Comparison of ENCODE assay signal across 9 cellular contexts in the genomic region with DNA sequence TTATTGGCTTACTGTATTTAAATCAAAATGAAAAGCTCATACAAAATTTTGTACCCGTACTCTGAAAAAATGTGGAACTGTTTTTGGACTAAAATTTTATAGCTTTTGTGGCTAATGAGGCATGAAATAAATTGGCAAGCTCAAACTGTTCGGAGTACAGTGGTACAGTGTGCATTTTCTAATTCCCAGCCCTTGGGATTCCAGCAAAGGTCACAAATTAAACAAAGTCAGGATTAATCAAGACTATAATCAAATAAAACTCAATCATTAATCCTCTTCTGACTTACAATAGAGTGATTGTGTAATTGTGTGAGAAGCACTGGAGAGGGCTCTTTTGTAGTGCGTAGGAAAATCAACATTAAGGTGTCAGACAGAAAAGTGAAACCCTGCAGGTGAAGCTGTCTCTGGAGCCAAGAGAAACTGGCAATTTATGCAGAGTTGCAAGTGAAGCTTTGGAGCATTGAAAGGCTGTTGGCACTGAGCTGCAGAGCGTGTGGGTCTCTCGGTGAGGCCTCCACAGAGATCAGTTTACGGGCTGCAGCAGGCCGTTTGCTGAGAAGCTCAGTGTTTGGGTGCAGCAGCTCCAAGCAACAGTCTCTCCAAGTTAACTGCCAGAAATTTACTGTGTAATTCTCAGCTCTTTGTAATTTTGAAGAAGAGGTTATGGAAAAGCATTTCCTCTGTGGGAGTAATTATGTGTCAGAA.
DNase-seq lines count a peak whose midpoint lies in the region; ATAC-seq and TF ChIP-seq lines count a peak whose summit lies in the region.
"Had no signal": no experiment of that assay in that cellular context is flagged by ENCODE, and none has a peak within 500 bp of the region (broad histone marks: within the 10 kb centered on the region; RNA-seq: fewer than 3 reads in every experiment).

No MANE protein-coding gene starts in this region.

- H3K27ac ChIP-seq in lower lobe of right lung, result peak overlapping the region; percentile 8

- H3K27ac Mint-ChIP-seq in Caco-2 (ENCODE audit: unreplicated experiment), result peak overlapping the region; percentile 63
- no peak overlapping the region for H3K27ac Mint-ChIP-seq in activated T-helper 1 cell treated with anti-CD3 and anti-CD28 coated beads, Interleukin-12 subunit alpha, Interleukin-12 subunit beta, Interleukin-2, Interleukin-4 antibody, amounts not matched to agents 30 ng/mL and 10 ng/mL and 1 ng/mL, durations not matched to agents 14 hours and 24 hours and 36 hours
- H3K27ac Mint-ChIP-seq: activated naive CD4-positive, alpha-beta T cell treated with anti-CD3 and anti-CD28 coated beads, Interleukin-2, amount 50 U/mL, for 24 hours had no signal

- peak; percentile 56 to 60 for ATAC-seq in lower lobe of right lung

- H3K4me3 ChIP-seq in Caco-2 (ENCODE audit: low read depth, low read length) (no peak overlapping the region), cardiac fibroblast (replicated peaks in 1 of 2; ENCODE audit: low read depth in 2 of 2, low read length in 2 of 2) (no peak overlapping the region), lower lobe of right lung (no peak overlapping the region)

- intact Hi-C loops in Caco-2 (cut with micrococcal nuclease; ENCODE audit: unreplicated experiment), result no loop called here
- intact Hi-C loops in lower lobe of right lung (cut with DNase I), result no loop called here
- intact Hi-C loops in activated T-helper 1 cell treated with anti-CD3 and anti-CD28 coated beads, Interleukin-12 subunit alpha, Interleukin-12 subunit beta, Interleukin-2, Interleukin-4 antibody, amounts not matched to agents 30 ng/mL and 10 ng/mL and 1 ng/mL, durations not matched to agents 14 hours and 24 hours and 36 hours (cut with micrococcal nuclease), result no loop called here

- no peaks in the 10 kb centered on the region for H3K27me3 ChIP-seq in Caco-2 (replicated peaks; ENCODE audit: control insufficient read depth, insufficient read depth, low read length)
- H3K27me3 ChIP-seq in lower lobe of right lung (ENCODE audit: low read depth), result no peaks in the 10 kb centered on the region

- H3K4me1 Mint-ChIP-seq in Caco-2 (ENCODE audit: low read depth, unreplicated experiment), result peaks cover 9% of the 10 kb centered on the region
- H3K4me1 Mint-ChIP-seq in activated T-helper 1 cell treated with anti-CD3 and anti-CD28 coated beads, Interleukin-12 subunit alpha, Interleukin-12 subunit beta, Interleukin-2, Interleukin-4 antibody, amounts not matched to agents 30 ng/mL and 10 ng/mL and 1 ng/mL, durations not matched to agents 14 hours and 24 hours and 36 hours (ENCODE audit: low read depth), result no peaks in the 10 kb centered on the region

- no peaks in the 10 kb centered on the region for H3K9me3 Mint-ChIP-seq in Caco-2 (ENCODE audit: unreplicated experiment)
- peaks cover 4% of the 10 kb centered on the region for H3K9me3 Mint-ChIP-seq in activated T-helper 1 cell treated with anti-CD3 and anti-CD28 coated beads, Interleukin-12 subunit alpha, Interleukin-12 subunit beta, Interleukin-2, Interleukin-4 antibody, amounts not matched to agents 30 ng/mL and 10 ng/mL and 1 ng/mL, durations not matched to agents 14 hours and 24 hours and 36 hours
- H3K9me3 Mint-ChIP-seq: activated naive CD4-positive, alpha-beta T cell treated with anti-CD3 and anti-CD28 coated beads, Interleukin-2, amount 50 U/mL, for 24 hours had no signal

- no peaks in the 10 kb centered on the region for H3K4me1 ChIP-seq in Caco-2
- peaks cover 15% of the 10 kb centered on the region for H3K4me1 ChIP-seq in lower lobe of right lung

- 0 out of 2 replicates have a peak, but pooled peaks cover 5% of the 10 kb centered on the region for H3K9me3 ChIP-seq in Caco-2
- H3K9me3 ChIP-seq in lower lobe of right lung, result peaks cover 5% of the 10 kb centered on the region

- H3K27me3 Mint-ChIP-seq in Caco-2 (ENCODE audit: insufficient read depth, unreplicated experiment), result no peaks in the 10 kb centered on the region
- no peaks in the 10 kb centered on the region for H3K27me3 Mint-ChIP-seq in activated T-helper 1 cell treated with anti-CD3 and anti-CD28 coated beads, Interleukin-12 subunit alpha, Interleukin-12 subunit beta, Interleukin-2, Interleukin-4 antibody, amounts not matched to agents 30 ng/mL and 10 ng/mL and 1 ng/mL, durations not matched to agents 14 hours and 24 hours and 36 hours (ENCODE audit: insufficient read depth)
- H3K27me3 Mint-ChIP-seq: activated naive CD4-positive, alpha-beta T cell treated with anti-CD3 and anti-CD28 coated beads, Interleukin-2, amount 50 U/mL, for 24 hours had no signal

- DNase-seq in Caco-2 (no peak), NCI-H2029 (lab: John Stamatoyannopoulos, UW) (peak; percentile 66), cardiac fibroblast (ENCODE audit: low read depth in 2 of 2) (peak; percentile 31 to 78), lower lobe of right lung (no peak), HPDE6-E6E7 (ENCODE audit: extremely low spot score) (no peak), SW480 (ENCODE audit: low spot score) (no peak)
- no peak for DNase-seq in activated T-helper 1 cell treated with anti-CD3 and anti-CD28 coated beads, Interleukin-12 subunit alpha, Interleukin-12 subunit beta, Interleukin-2, Interleukin-4 antibody, amounts not matched to agents 30 ng/mL and 10 ng/mL and 1 ng/mL, durations not matched to agents 14 hours and 24 hours and 36 hours (ENCODE audit: low spot score)
- no peak for DNase-seq in activated T-cell treated with anti-CD3 and anti-CD28 coated beads, Interleukin-2, amount 50 U/mL, for 1 hour

- no peak overlapping the region for H3K4me3 Mint-ChIP-seq in Caco-2 (ENCODE audit: unreplicated experiment)
- H3K4me3 Mint-ChIP-seq in activated T-helper 1 cell treated with anti-CD3 and anti-CD28 coated beads, Interleukin-12 subunit alpha, Interleukin-12 subunit beta, Interleukin-2, Interleukin-4 antibody, amounts not matched to agents 30 ng/mL and 10 ng/mL and 1 ng/mL, durations not matched to agents 14 hours and 24 hours and 36 hours, result no peak overlapping the region
- H3K4me3 Mint-ChIP-seq: activated naive CD4-positive, alpha-beta T cell treated with anti-CD3 and anti-CD28 coated beads, Interleukin-2, amount 50 U/mL, for 24 hours had no signal

- POLR2A ChIA-PET in Caco-2 (lab: Charles Lee), result no interaction called here

- BruUV-seq in Caco-2 (replicated peaks; lab: Mats Ljungman, UMichigan), result no TSS peak

- peaks cover 25% of the 10 kb centered on the region for H3K36me3 Mint-ChIP-seq in Caco-2 (ENCODE audit: insufficient read depth, unreplicated experiment)
- H3K36me3 Mint-ChIP-seq in activated T-helper 1 cell treated with anti-CD3 and anti-CD28 coated beads, Interleukin-12 subunit alpha, Interleukin-12 subunit beta, Interleukin-2, Interleukin-4 antibody, amounts not matched to agents 30 ng/mL and 10 ng/mL and 1 ng/mL, durations not matched to agents 14 hours and 24 hours and 36 hours (ENCODE audit: low read depth), result peaks cover 2% of the 10 kb centered on the region

- CTCF ChIA-PET in Caco-2 (lab: Charles Lee), result interaction anchor here (1.0 to 1.5 kb wide), 2 partner anchors 201 to 225 kb away, joined by 3 to 6 read pairs; no protein-coding TSS in a partner anchor

- H3K36me3 ChIP-seq in Caco-2 (ENCODE audit: control insufficient read depth, insufficient read depth, low read length), result no peaks in the 10 kb centered on the region
- H3K36me3 ChIP-seq in lower lobe of right lung, result no peaks in the 10 kb centered on the region

- no peak for TF ChIP-seq CTCF in Caco-2 (IDR thresholded peaks at IDR 0.05; ENCODE audit: insufficient read depth in 1 of 2, low read depth in 1 of 2, low read length in 1 of 2, severe bottlenecking in 1 of 2, unreplicated experiment in 1 of 2)
- TF ChIP-seq CTCF in cardiac fibroblast (IDR thresholded peaks at IDR 0.05; ENCODE audit: low read depth, low read length), result no peak
- TF ChIP-seq CTCF in lower lobe of right lung (IDR thresholded peaks at IDR 0.05), result no peak

Comparison
In these comparisons a context has a peak if more than half of its experiments do, and no peak if none do; other contexts are left out.
1. DNase-seq: peak in NCI-H2029 (single experiment) and cardiac fibroblast (2 of 2); none in Caco-2 (0 of 2), lower lobe of right lung (single experiment), activated T-helper 1 cell treated with anti-CD3 and anti-CD28 coated beads, Interleukin-12 subunit alpha, Interleukin-12 subunit beta, Interleukin-2, Interleukin-4 antibody, amounts not matched to agents 30 ng/mL and 10 ng/mL and 1 ng/mL, durations not matched to agents 14 hours and 24 hours and 36 hours (single experiment), activated T-cell treated with anti-CD3 and anti-CD28 coated beads, Interleukin-2, amount 50 U/mL, for 1 hour (single experiment), HPDE6-E6E7 (single experiment) and SW480 (single experiment).